Comparison of ENCODE assay signal across 11 cellular contexts in genomic region chr17:18181358-18181757, GRCh38. TPM values are rescaled to one million over a fixed set of nuclear protein-coding genes. Genes with fewer than 3 reads are reported as not detected.
A peak's percentile ranks its signal among the peaks of the same experiment; 100 is the strongest.
DNase-seq lines count a peak whose midpoint lies in the region; ATAC-seq, FAIRE-seq and TF ChIP-seq lines count a peak whose summit lies in the region.
"Had no signal": no experiment of that assay in that cellular context is flagged by ENCODE, and none has a peak within 500 bp of the region (broad histone marks: within the 10 kb centered on the region; RNA-seq: fewer than 3 reads in every experiment).

No MANE protein-coding gene starts in this region.

- ATAC-seq in K562 (no peak), pancreas (no peak), HG02623 (IDR thresholded peaks at IDR 0.05; ENCODE audit: unreplicated experiment) (no peak)

- no peak overlapping the region for H3K4me3 ChIP-seq in ACC112 (ENCODE audit: low read depth, low read length)
- no peak overlapping the region for H3K4me3 ChIP-seq in PC-9
- H3K4me3 ChIP-seq in K562: no peak overlapping the region
- H3K4me3 ChIP-seq in pancreas: no peak overlapping the region
- H3K4me3 ChIP-seq: adrenal gland had no signal

- peaks cover 16% of the 10 kb centered on the region; the same call in 1 of the 2 replicates for H3F3A ChIP-seq in PC-9 (ENCODE audit: insufficient read depth, low read depth)

- peaks cover 19% of the 10 kb centered on the region for H4K20me1 ChIP-seq in PC-9 (ENCODE audit: insufficient read depth)
- H4K20me1 ChIP-seq in K562 (replicated peaks; ENCODE audit: control insufficient read depth, insufficient read depth, low read length): peaks cover 19% of the 10 kb centered on the region

- CTCF ChIA-PET in PC-9 (lab: Charles Lee): no interaction called here
- CTCF ChIA-PET in K562 (lab: Yijun Ruan, JAX; ENCODE audit: low intra/inter-chr PET ratio): no interaction called here

- H3K9me3 ChIP-seq in PC-9 (ENCODE audit: insufficient read depth, low read depth): no peaks in the 10 kb centered on the region
- H3K9me3 ChIP-seq in K562 (replicated peaks; ENCODE audit: control insufficient read depth, insufficient read depth, low read depth, low read length): no peaks in the 10 kb centered on the region
- no peaks in the 10 kb centered on the region for H3K9me3 ChIP-seq in pancreas
- H3K9me3 ChIP-seq: adrenal gland had no signal

- in situ Hi-C loops in K562 (cut with MboI): no loop called here

- WGBS in K562 (ENCODE audit: insufficient coverage, low coverage, missing lambda C conversion rate): 49% methylated on average over 5 of the region's 5 CpGs
- WGBS in pancreas, 2 donors: 77 to 81% methylated on average over 5 of the region's 5 CpGs

- DNase-seq in PC-9: no peak
- peak in 1 of 4 experiments; percentile 34 for DNase-seq in K562 (ENCODE audit: extremely low read depth in 1 of 4, low spot score in 3 of 4)
- DNase-seq in pancreas: no peak
- DNase-seq in SW480 (ENCODE audit: low spot score): no peak
- no peak for DNase-seq in hepatic stellate cell (ENCODE audit: low spot score)
- DNase-seq in DMS153 treated with DMSO at 0.1 percent for 48 hours (lab: John Stamatoyannopoulos, UW; ENCODE audit: unreplicated experiment): no peak
- DNase-seq: NCI-H1092 treated with DMSO at 0.1 percent for 48 hours had no signal

- POLR2A ChIA-PET in PC-9 (lab: Charles Lee; ENCODE audit: unreplicated experiment) (interaction anchor here (0.6 to 0.7 kb wide), 2 partner anchors 80 to 133 kb away, joined by 6 to 9 read pairs; partner anchors contain the start of gene TOP3A), K562 (lab: Yijun Ruan, JAX) (interaction anchor here (0.6 kb wide), 1 partner anchor 30 kb away, joined by 3 read pairs; no protein-coding TSS in a partner anchor)

- H3K36me3 ChIP-seq in ACC112 (ENCODE audit: insufficient read depth, low read length) (no peaks in the 10 kb centered on the region; the same call in 1 of the 2 replicates), PC-9 (ENCODE audit: low read depth) (0 out of 2 replicates have a peak, but pooled peaks cover 5% of the 10 kb centered on the region), K562 (ENCODE audit: control insufficient read depth, insufficient read depth, low read length) (peaks cover 11% of the 10 kb centered on the region; the same call in 2 of the 3 replicates), pancreas (no peaks in the 10 kb centered on the region)
- H3K36me3 ChIP-seq: adrenal gland had no signal

- H3K9ac ChIP-seq in K562 (ENCODE audit: insufficient read depth in 1 of 2, low read depth in 2 of 2, low read length in 2 of 2): peak overlapping the region in 1 of 2 experiments; percentile 94; a peak in 2 of 4 replicates
- H3K9ac ChIP-seq: parathyroid adenoma had no signal

- intact Hi-C loops in PC-9 (cut with micrococcal nuclease; ENCODE audit: unreplicated experiment) (loop anchor here (5.0 kb wide), 1 partner anchor 899 kb away; the partner anchor contains the start of gene COPS3), K562 (cut with micrococcal nuclease) (no loop called here), pancreas (cut with DNase I) (no loop called here)

- H2AFZ ChIP-seq in ACC112 (ENCODE audit: low read length, unreplicated experiment): peak overlapping the region; percentile 42
- no peak overlapping the region for H2AFZ ChIP-seq in PC-9
- H2AFZ ChIP-seq in K562 (ENCODE audit: low read depth, low read length): peak overlapping the region; percentile 43

- H3K9me2 ChIP-seq in PC-9 (ENCODE audit: insufficient read depth): no peaks in the 10 kb centered on the region

- TF ChIP-seq RAD21 in K562 (CRISPR knock-in tag; conservative IDR thresholded peaks at IDR 0.05 in 1 of 2, IDR thresholded peaks at IDR 0.05 in 1 of 2): no peak

- H3K27me3 ChIP-seq in ACC112 (ENCODE audit: insufficient read depth, low read length) (no peaks in the 10 kb centered on the region), PC-9 (ENCODE audit: insufficient read depth, low read depth) (no peaks in the 10 kb centered on the region), K562 (ENCODE audit: control insufficient read depth in 2 of 2, insufficient read depth in 2 of 2, low read length in 2 of 2) (no peaks in the 10 kb centered on the region), pancreas (no peaks in the 10 kb centered on the region)
- H3K27me3 ChIP-seq: adrenal gland had no signal

- H3K4me1 ChIP-seq in ACC112 (ENCODE audit: control insufficient read depth, insufficient read depth, low read length, unreplicated experiment) (peaks cover 22% of the 10 kb centered on the region), PC-9 (replicated peaks; ENCODE audit: insufficient read depth) (peaks cover 24% of the 10 kb centered on the region), K562 (replicated peaks in 1 of 2; ENCODE audit: control insufficient read depth in 2 of 2, insufficient read depth in 2 of 2, low read length in 2 of 2) (peaks cover 16 to 31% of the 10 kb centered on the region in 2 experiments), pancreas (peaks cover 0 to 14% (median 9%) of the 10 kb centered on the region in 3 donors)

- H3K9me1 ChIP-seq in K562 (ENCODE audit: control insufficient read depth, insufficient read depth, low read length): no peaks in the 10 kb centered on the region

- FAIRE-seq in K562 (lab: Jason Lieb, UNC): no peak
- FAIRE-seq in pancreas (lab: Jason Lieb, UNC): no peak

- peak overlapping the region; percentile 96 for H3K27ac ChIP-seq in ACC112 (ENCODE audit: low read depth, low read length)
- no peak overlapping the region for H3K27ac ChIP-seq in PC-9
- H3K27ac ChIP-seq in K562 (ENCODE audit: extremely low read depth, low read depth, low read length): peak overlapping the region; percentile 99; the same call in 2 of the 3 replicates
- H3K27ac ChIP-seq in pancreas: peak overlapping the region in 3 of 4 donors; percentile 94 to 98 (median 97)

- BruUV-seq in PC-9 (replicated peaks; lab: Mats Ljungman, UMichigan) (no TSS peak), K562 (replicated peaks; lab: Mats Ljungman, UMichigan) (no TSS peak)

- H3K79me2 ChIP-seq in ACC112 (ENCODE audit: control insufficient read depth, insufficient read depth, low read length, unreplicated experiment) (peaks cover 26% of the 10 kb centered on the region), PC-9 (ENCODE audit: low read depth) (peaks cover 26% of the 10 kb centered on the region), K562 (ENCODE audit: control insufficient read depth, insufficient read depth, low read length) (peaks cover 27% of the 10 kb centered on the region)

- no peak for TF ChIP-seq POLR2A in K562 (conservative IDR thresholded peaks at IDR 0.05)

- H3K4me2 ChIP-seq in PC-9 (peak overlapping the region; percentile 100; the same call in 1 of the 2 replicates), K562 (ENCODE audit: insufficient read depth, low read length) (peak overlapping the region; percentile 21; the same call in 1 of the 2 replicates)

- TF ChIP-seq CTCF in PC-9 (conservative IDR thresholded peaks at IDR 0.05) (no peak), K562 (IDR thresholded peaks at IDR 0.05 in 2 of 3, conservative IDR thresholded peaks at IDR 0.05 in 1 of 3; ENCODE audit: insufficient read depth in 2 of 3, low read depth in 1 of 3, low read length in 3 of 3) (no peak), pancreas (IDR thresholded peaks at IDR 0.05) (no peak)

- TF ChIP-seq EP300 in K562 (IDR thresholded peaks at IDR 0.05; ENCODE audit: low read length): no peak

TF ChIP-seq in K562, 482 proteins besides CTCF, POLR2A, EP300 and RAD21 (continues in another document):
- no peak for TF ChIP-seq TRIM24 (IDR thresholded peaks at IDR 0.05)
- TF ChIP-seq ZNF507 (tag; conservative IDR thresholded peaks at IDR 0.05): no peak
- TF ChIP-seq SREBF2 (CRISPR knock-in tag; IDR thresholded peaks at IDR 0.05): no peak

RNA-seq across cellular contexts. Expression of gene ALKBH5, which starts 2.3 kb away (rescaled TPM):
- total RNA-seq in PC-9 (2021) (101 and 117 TPM in 2 replicates), K562 (2014; rRNA removed) (49.2 and 63.0 TPM in 2 replicates), K562 (2014; rRNA removed; fragmentation: Illumina TruSeq; extraction: Trizol) (34.6 and 37.5 TPM in 2 replicates), K562 (2015; rRNA removed; fragmentation: Illumina TruSeq; extraction: Trizol) (46.6 and 47.4 TPM in 2 replicates), K562 (2021) (70.0 and 73.8 TPM in 2 replicates), pancreas (10 to 100 TPM; 32.6 to 49.6 (median 43.6) TPM)
- total RNA-seq in K562 (2011; cell fraction: chromatin; rRNA removed; ENCODE audit: low replicate concordance): 13.7 and 27.0 TPM in 2 replicates
- total RNA-seq in K562 (2011; cell fraction: nucleolus; rRNA removed): 25.8 and 27.0 TPM in 2 replicates
- total RNA-seq in K562 (2011; cell fraction: nucleoplasm; rRNA removed): 21.0 and 29.0 TPM in 2 replicates
- polyA plus RNA-seq in K562 (2011; rRNA removed) (51.7 and 52.6 TPM in 2 replicates), K562 (2014; fragmentation: Illumina TruSeq; extraction: Trizol) (47.2 and 52.2 TPM in 2 replicates), K562 (2014; fragmentation: Nextera tagmentation; extraction: Ambion mirVana) (10 to 100 TPM; 11.4 to 18.0 TPM), K562 (2014; rRNA removed) (38.4 and 48.0 TPM in 2 replicates), pancreas (10 to 100 TPM; 14.2 to 30.5 TPM)
- polyA plus RNA-seq in K562 (2011; cell fraction: cytosol; rRNA removed): 72.8 and 75.5 TPM in 2 replicates
- polyA plus RNA-seq in K562 (2011; cell fraction: nucleus; rRNA removed): 25.7 and 27.6 TPM in 2 replicates
- polyA plus RNA-seq in K562 (2012): 30.7 and 36.5 TPM in 2 replicates
- 59.1 and 79.4 TPM in 2 replicates for polyA minus RNA-seq in K562 (2011; rRNA and poly(A)+ RNA removed)
- polyA minus RNA-seq in K562 (2011; cell fraction: cytosol; rRNA and poly(A)+ RNA removed): 74.9 and 81.0 TPM in 2 replicates
- polyA minus RNA-seq in K562 (2011; cell fraction: nucleus; rRNA and poly(A)+ RNA removed): 12.4 and 19.2 TPM in 2 replicates

RNA-seq across cellular contexts. Expression of gene LLGL1, which starts 44.1 kb away (rescaled TPM):
- total RNA-seq in PC-9 (2021) (44.9 and 57.6 TPM in 2 replicates), K562 (2014; rRNA removed) (8.2 and 11.3 TPM in 2 replicates), K562 (2014; rRNA removed; fragmentation: Illumina TruSeq; extraction: Trizol) (1.4 and 1.7 TPM in 2 replicates), K562 (2015; rRNA removed; fragmentation: Illumina TruSeq; extraction: Trizol) (4.0 and 4.2 TPM in 2 replicates), K562 (2021) (12.4 and 12.9 TPM in 2 replicates), pancreas (1 to 10 TPM; 3.4 to 8.4 (median 4.5) TPM)
- total RNA-seq in K562 (2011; cell fraction: chromatin; rRNA removed; ENCODE audit: low replicate concordance): 9.5 and 31.3 TPM in 2 replicates
- total RNA-seq in K562 (2011; cell fraction: nucleolus; rRNA removed): 21.2 and 23.6 TPM in 2 replicates
- 13.2 and 14.3 TPM in 2 replicates for total RNA-seq in K562 (2011; cell fraction: nucleoplasm; rRNA removed)
- polyA plus RNA-seq in K562 (2011; rRNA removed) (6.4 and 9.2 TPM in 2 replicates), K562 (2014; fragmentation: Illumina TruSeq; extraction: Trizol) (3.7 and 8.4 TPM in 2 replicates), K562 (2014; fragmentation: Nextera tagmentation; extraction: Ambion mirVana) (under 1 TPM in 1 of 2 experiments, not detected in 1; 0.11 TPM), K562 (2014; rRNA removed) (10.7 and 11.9 TPM in 2 replicates), pancreas (1 to 10 TPM; 6.3 to 7.3 TPM)
- polyA plus RNA-seq in K562 (2011; cell fraction: cytosol; rRNA removed): 9.5 and 22.7 TPM in 2 replicates
- 16.1 and 20.2 TPM in 2 replicates for polyA plus RNA-seq in K562 (2011; cell fraction: nucleus; rRNA removed)
- polyA plus RNA-seq in K562 (2012): 7.3 and 10.7 TPM in 2 replicates
- 2.5 and 5.3 TPM in 2 replicates for polyA minus RNA-seq in K562 (2011; rRNA and poly(A)+ RNA removed)
- 8.2 and 8.6 TPM in 2 replicates for polyA minus RNA-seq in K562 (2011; cell fraction: cytosol; rRNA and poly(A)+ RNA removed)
- polyA minus RNA-seq in K562 (2011; cell fraction: nucleus; rRNA and poly(A)+ RNA removed): 5.5 and 6.7 TPM in 2 replicates
